In genomic region chr2:49490710-49491109, GRCh38 we compare ENCODE assay signal across 8 cellular contexts.
DNase-seq lines count a peak whose midpoint lies in the region; ATAC-seq lines count a peak whose summit lies in the region.

No MANE protein-coding gene starts in this region.

- no peak overlapping the region for H3K4me3 Mint-ChIP-seq in stimulated activated naive CD8-positive, alpha-beta T cell treated with anti-CD3 and anti-CD28 coated beads, Interleukin-15, amount 100 ng/mL, for 72 hours
- H3K4me3 Mint-ChIP-seq in T-helper 2 cell treated with Interferon-gamma antibody and Interleukin-4, amounts not matched to agents 5 μg/mL and 100 μg/mL, for 36 hours, result no peak overlapping the region

- no peak for ATAC-seq in stimulated activated naive CD8-positive, alpha-beta T cell treated with anti-CD3 and anti-CD28 coated beads, Interleukin-15, Interleukin-2, amounts not matched to agents 100 U/mL and 50 U/mL, for 24 hours
- ATAC-seq in stimulated activated naive CD8-positive, alpha-beta T cell treated with anti-CD3 and anti-CD28 coated beads, Interleukin-15, amount 100 ng/mL, for 72 hours, result no peak
- ATAC-seq in HG03025 (IDR thresholded peaks at IDR 0.05; ENCODE audit: low FRiP score, unreplicated experiment), result peak; percentile 80
- no peak for ATAC-seq in HG02981 (IDR thresholded peaks at IDR 0.05; ENCODE audit: unreplicated experiment)

- no peak overlapping the region for H3K27ac Mint-ChIP-seq in stimulated activated naive CD8-positive, alpha-beta T cell treated with anti-CD3 and anti-CD28 coated beads, Interleukin-15, amount 100 ng/mL, for 72 hours
- no peak overlapping the region for H3K27ac Mint-ChIP-seq in T-helper 2 cell treated with Interferon-gamma antibody and Interleukin-4, amounts not matched to agents 5 μg/mL and 100 μg/mL, for 36 hours

- H3K9me3 Mint-ChIP-seq in stimulated activated naive CD8-positive, alpha-beta T cell treated with anti-CD3 and anti-CD28 coated beads, Interleukin-15, amount 100 ng/mL, for 72 hours, result peaks cover 9 to 20% of the 10 kb centered on the region in 2 donors
- H3K9me3 Mint-ChIP-seq in T-helper 2 cell treated with Interferon-gamma antibody and Interleukin-4, amounts not matched to agents 5 μg/mL and 100 μg/mL, for 36 hours, result peaks cover 22% of the 10 kb centered on the region

- peak; percentile 15 for DNase-seq in stimulated activated naive CD8-positive, alpha-beta T cell treated with anti-CD3 and anti-CD28 coated beads, Interleukin-15, Interleukin-2, amounts not matched to agents 100 U/mL and 50 U/mL, for 24 hours
- no peak for DNase-seq in stimulated activated naive CD8-positive, alpha-beta T cell treated with anti-CD3 and anti-CD28 coated beads, Interleukin-15, amount 100 ng/mL, for 72 hours
- DNase-seq in SHP77 treated with DMSO at 0.1 percent for 48 hours (lab: John Stamatoyannopoulos, UW), result peak; percentile 11
- DNase-seq in iPS-NIHi11 (ENCODE audit: low spot score), result peak; percentile 74
- no peak for DNase-seq in EL
- DNase-seq in T-helper 2 cell treated with Interferon-gamma antibody and Interleukin-4, amounts not matched to agents 5 μg/mL and 100 μg/mL, for 36 hours (ENCODE audit: low spot score), result no peak

- H3K36me3 Mint-ChIP-seq in T-helper 2 cell treated with Interferon-gamma antibody and Interleukin-4, amounts not matched to agents 5 μg/mL and 100 μg/mL, for 36 hours (ENCODE audit: low read depth), result no peaks in the 10 kb centered on the region

- H3K27me3 Mint-ChIP-seq in stimulated activated naive CD8-positive, alpha-beta T cell treated with anti-CD3 and anti-CD28 coated beads, Interleukin-15, amount 100 ng/mL, for 72 hours, result no peaks in the 10 kb centered on the region
- no peaks in the 10 kb centered on the region for H3K27me3 Mint-ChIP-seq in T-helper 2 cell treated with Interferon-gamma antibody and Interleukin-4, amounts not matched to agents 5 μg/mL and 100 μg/mL, for 36 hours (ENCODE audit: low read depth)

- H3K4me1 Mint-ChIP-seq in stimulated activated naive CD8-positive, alpha-beta T cell treated with anti-CD3 and anti-CD28 coated beads, Interleukin-15, amount 100 ng/mL, for 72 hours, result no peaks in the 10 kb centered on the region
- no peaks in the 10 kb centered on the region for H3K4me1 Mint-ChIP-seq in T-helper 2 cell treated with Interferon-gamma antibody and Interleukin-4, amounts not matched to agents 5 μg/mL and 100 μg/mL, for 36 hours (ENCODE audit: low read depth)

Comparison
In these comparisons a context has a peak if more than half of its experiments do, and no peak if none do; other contexts are left out.
1. DNase-seq: peak in stimulated activated naive CD8-positive, alpha-beta T cell treated with anti-CD3 and anti-CD28 coated beads, Interleukin-15, Interleukin-2, amounts not matched to agents 100 U/mL and 50 U/mL, for 24 hours (single experiment), SHP77 treated with DMSO at 0.1 percent for 48 hours (single experiment) and iPS-NIHi11 (single experiment); none in stimulated activated naive CD8-positive, alpha-beta T cell treated with anti-CD3 and anti-CD28 coated beads, Interleukin-15, amount 100 ng/mL, for 72 hours (0 of 2), EL (single experiment) and T-helper 2 cell treated with Interferon-gamma antibody and Interleukin-4, amounts not matched to agents 5 μg/mL and 100 μg/mL, for 36 hours (single experiment).